Comparison of ENCODE assay signal across 15 cellular contexts in the genomic region with DNA sequence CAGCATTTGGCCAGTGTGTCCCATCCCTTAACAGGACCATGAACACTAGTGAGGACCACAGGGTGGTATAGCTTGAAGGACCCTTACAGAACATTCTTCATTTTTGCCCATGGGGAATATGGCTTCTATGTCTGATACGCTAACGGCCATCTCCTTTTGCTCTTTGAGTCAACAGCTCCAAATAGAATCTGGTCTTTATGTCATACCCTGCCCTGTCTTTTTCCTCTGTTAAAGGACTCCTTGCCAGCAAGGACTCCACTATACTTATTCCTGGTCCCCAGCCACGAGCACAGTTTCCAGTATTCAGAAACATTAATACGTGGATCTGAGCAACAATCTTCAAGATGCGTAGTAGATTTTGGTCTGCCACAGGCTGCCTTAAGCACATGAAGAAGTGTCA. TPM values are rescaled to one million over a fixed set of nuclear protein-coding genes. Genes with fewer than 3 reads are reported as not detected.
A peak's percentile ranks its signal among the peaks of the same experiment; 100 is the strongest.
DNase-seq lines count a peak whose midpoint lies in the region; ATAC-seq and TF ChIP-seq lines count a peak whose summit lies in the region.
"Had no signal": no experiment of that assay in that cellular context is flagged by ENCODE, and none has a peak within 500 bp of the region (broad histone marks: within the 10 kb centered on the region; RNA-seq: fewer than 3 reads in every experiment).

No MANE protein-coding gene starts in this region.

- H3K4me3 ChIP-seq in AG04450 (ENCODE audit: low read depth, low read length) (no peak overlapping the region), gastroesophageal sphincter (no peak overlapping the region), parathyroid adenoma (ENCODE audit: low read depth, low read length) (no peak overlapping the region), right lobe of liver (no peak overlapping the region)

- 0 out of 2 replicates have a peak overlapping the region, but pooled peaks have one; percentile 19 for H3K27ac Mint-ChIP-seq in WTC11

- H3K4me1 ChIP-seq in gastroesophageal sphincter (peaks cover 0 to 24% (median 8%) of the 10 kb centered on the region in 3 donors), parathyroid adenoma (peaks cover 35% of the 10 kb centered on the region), right lobe of liver (no peaks in the 10 kb centered on the region)

- ATAC-seq in WTC11 = no peak
- ATAC-seq in gastroesophageal sphincter = no peak
- no peak for ATAC-seq in GM19328 (IDR thresholded peaks at IDR 0.05; ENCODE audit: unreplicated experiment)
- ATAC-seq in GM18873 (IDR thresholded peaks at IDR 0.05; ENCODE audit: low FRiP score, unreplicated experiment) = no peak
- ATAC-seq in right lobe of liver = no peak

- H3K4me1 Mint-ChIP-seq in WTC11 = no peaks in the 10 kb centered on the region

- no peak overlapping the region for H3K4me2 ChIP-seq in parathyroid adenoma (ENCODE audit: low read length)

- TF ChIP-seq EP300 in gastroesophageal sphincter (IDR thresholded peaks at IDR 0.05) = no peak

- no peaks in the 10 kb centered on the region; the same call in 1 of the 2 replicates for H3K27me3 Mint-ChIP-seq in WTC11 (ENCODE audit: low read depth)

- peaks cover 14% of the 10 kb centered on the region for H3K36me3 Mint-ChIP-seq in WTC11

- peak overlapping the region; percentile 60 for H2AFZ ChIP-seq in parathyroid adenoma

- peaks cover 23% of the 10 kb centered on the region for H3K9me3 Mint-ChIP-seq in WTC11

- H3K9ac ChIP-seq in parathyroid adenoma = no peak overlapping the region

- POLR2A ChIA-PET in AG04450 (lab: Yijun Ruan, JAX) (interaction anchor here (2.2 kb wide), 1 partner anchor 22 kb away, joined by 9 read pairs; a partner anchor contains a TSS), WTC11 (lab: Charles Lee) (no interaction called here)

- H3K27me3 ChIP-seq in AG04450 (ENCODE audit: control insufficient read depth, insufficient read depth, low read length) = no peaks in the 10 kb centered on the region
- no peaks in the 10 kb centered on the region for H3K27me3 ChIP-seq in gastroesophageal sphincter
- no peaks in the 10 kb centered on the region for H3K27me3 ChIP-seq in parathyroid adenoma (ENCODE audit: control insufficient read depth, insufficient read depth, low read length)
- H3K27me3 ChIP-seq in right lobe of liver = no peaks in the 10 kb centered on the region

- H3K36me3 ChIP-seq in gastroesophageal sphincter = no peaks in the 10 kb centered on the region
- H3K36me3 ChIP-seq in parathyroid adenoma (ENCODE audit: control insufficient read depth, insufficient read depth, low read length) = peaks cover 2% of the 10 kb centered on the region
- no peaks in the 10 kb centered on the region for H3K36me3 ChIP-seq in right lobe of liver

- H3K79me2 ChIP-seq in parathyroid adenoma = no peaks in the 10 kb centered on the region

- CTCF ChIA-PET in AG04450 (lab: Charles Lee) (interaction anchor here (0.7 kb wide), 1 partner anchor 28 kb away, joined by 3 read pairs; no protein-coding TSS in a partner anchor), WTC11 (lab: Charles Lee) (interaction anchor here (0.8 to 1.7 kb wide), 2 partner anchors 28 to 36 kb away, joined by 3 to 11 read pairs; no protein-coding TSS in a partner anchor)

- H3K27ac ChIP-seq in AG04450 (ENCODE audit: low read depth, low read length) (peak overlapping the region; percentile 43), gastroesophageal sphincter (peak overlapping the region in 3 of 4 donors; percentile 64 to 70 (median 69)), parathyroid adenoma (peak overlapping the region; percentile 84), right lobe of liver (peak overlapping the region in 1 of 3 donors; percentile 11)

- TF ChIP-seq CTCF in AG04450 (IDR thresholded peaks at IDR 0.05; ENCODE audit: low read depth, low read length) = no peak
- no peak for TF ChIP-seq CTCF in WTC11 (IDR thresholded peaks at IDR 0.05)
- no peak for TF ChIP-seq CTCF in gastroesophageal sphincter (IDR thresholded peaks at IDR 0.05)
- no peak for TF ChIP-seq CTCF in parathyroid adenoma (IDR thresholded peaks at IDR 0.05)
- no peak for TF ChIP-seq CTCF in right lobe of liver (IDR thresholded peaks at IDR 0.05)

- TF ChIP-seq POLR2A in gastroesophageal sphincter (IDR thresholded peaks at IDR 0.05) = no peak
- no peak for TF ChIP-seq POLR2A in right lobe of liver (IDR thresholded peaks at IDR 0.05)

- WGBS in gastroesophageal sphincter (ENCODE audit: low coverage in 1 of 2), 2 donors = 70 to 88% methylated on average over 4 to 5 of the region's 5 CpGs
- WGBS in right lobe of liver (ENCODE audit: insufficient coverage, low coverage, low lambda C conversion rate, missing lambda C conversion rate) = 76% methylated on average over 5 of the region's 5 CpGs

- DNase-seq in AG04450 (ENCODE audit: low read depth, low spot score) (no peak), WTC11 (ENCODE audit: low spot score) (no peak), Kasumi-1 (lab: John Stamatoyannopoulos, UW) (no peak), right lobe of liver (no peak)
- DNase-seq: activated CD4-positive, CD25-positive, alpha-beta regulatory T cell treated with anti-CD3 and anti-CD28 coated beads, Interleukin-2, amount 50 U/mL, for 72 hours; immature natural killer cell; naive B cell; NCI-H1105; NCI-H446 treated with DMSO at 0.1 percent for 48 hours; OCI-M1; stimulated activated CD4-positive, alpha-beta T cell treated with anti-CD3 and anti-CD28 coated beads, Interleukin-12 subunit alpha, Interleukin-12 subunit beta, amount 100 ng/mL, for 4 hours had no signal

- intact Hi-C loops in right lobe of liver (cut with DNase I) = no loop called here

- no peak overlapping the region for H3K4me3 Mint-ChIP-seq in WTC11
- H3K4me3 Mint-ChIP-seq: immature natural killer cell, naive B cell had no signal

- H3K9me3 ChIP-seq in AG04450 (ENCODE audit: control insufficient read depth, insufficient read depth, low read length) (peaks cover 4% of the 10 kb centered on the region), gastroesophageal sphincter (peaks cover 0 to 13% (median 0%) of the 10 kb centered on the region in 3 donors), parathyroid adenoma (ENCODE audit: control insufficient read depth, low read length) (no peaks in the 10 kb centered on the region), right lobe of liver (peaks cover 0 to 3% (median 0%) of the 10 kb centered on the region in 4 donors)

TF ChIP-seq in WTC11, 78 proteins besides CTCF, POLR2A, EP300 and RAD21 (continues in another document):
- TF ChIP-seq, protein P1, sequence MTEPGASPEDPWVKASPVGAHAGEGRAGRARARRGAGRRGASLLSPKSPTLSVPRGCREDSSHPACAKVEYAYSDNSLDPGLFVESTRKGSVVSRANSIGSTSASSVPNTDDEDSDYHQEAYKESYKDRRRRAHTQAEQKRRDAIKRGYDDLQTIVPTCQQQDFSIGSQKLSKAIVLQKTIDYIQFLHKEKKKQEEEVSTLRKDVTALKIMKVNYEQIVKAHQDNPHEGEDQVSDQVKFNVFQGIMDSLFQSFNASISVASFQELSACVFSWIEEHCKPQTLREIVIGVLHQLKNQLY (CRISPR knock-in tag; IDR thresholded peaks at IDR 0.05) = no peak
- TF ChIP-seq SP1 (CRISPR knock-in tag; conservative IDR thresholded peaks at IDR 0.05) (no peak), GTF2I (CRISPR knock-in tag; conservative IDR thresholded peaks at IDR 0.05) (no peak), TP53 (CRISPR knock-in tag; IDR thresholded peaks at IDR 0.05) (no peak), ZNF671 (CRISPR knock-in tag; IDR thresholded peaks at IDR 0.05) (no peak)
- TF ChIP-seq, protein P2, sequence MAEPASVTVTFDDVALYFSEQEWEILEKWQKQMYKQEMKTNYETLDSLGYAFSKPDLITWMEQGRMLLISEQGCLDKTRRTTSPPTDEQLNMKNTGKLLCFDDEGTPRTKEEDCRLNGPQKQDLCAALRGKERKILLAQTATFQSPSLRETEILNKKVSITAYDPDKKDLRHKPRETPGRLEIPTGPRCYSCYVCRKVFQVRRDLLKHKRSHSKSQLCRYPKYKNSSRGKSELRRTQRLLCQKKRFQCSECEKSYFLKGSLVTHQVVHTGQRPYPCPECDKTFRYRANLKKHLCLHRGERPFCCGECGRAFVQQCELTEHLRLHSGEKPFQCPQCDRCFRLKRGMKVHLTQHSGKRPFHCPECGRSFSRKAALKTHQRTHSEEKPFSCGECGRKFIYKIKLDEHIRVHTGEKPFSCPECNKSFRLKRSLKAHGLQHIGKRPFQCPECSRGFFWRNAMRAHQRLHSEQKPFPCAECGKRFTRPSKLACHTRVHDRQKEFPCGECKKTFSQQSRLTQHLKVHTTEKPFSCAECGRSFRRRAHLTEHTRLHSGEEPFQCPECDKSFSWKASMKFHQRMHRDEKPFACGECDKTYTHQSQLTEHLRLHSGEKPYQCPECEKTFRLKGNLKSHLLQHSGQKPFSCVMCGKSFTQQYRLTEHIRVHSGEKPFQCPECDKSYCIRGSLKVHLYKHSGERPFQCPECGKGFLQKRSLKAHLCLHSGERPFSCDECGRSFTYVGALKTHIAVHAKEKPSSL (CRISPR knock-in tag; conservative IDR thresholded peaks at IDR 0.05) = no peak
- TF ChIP-seq, protein P3, sequence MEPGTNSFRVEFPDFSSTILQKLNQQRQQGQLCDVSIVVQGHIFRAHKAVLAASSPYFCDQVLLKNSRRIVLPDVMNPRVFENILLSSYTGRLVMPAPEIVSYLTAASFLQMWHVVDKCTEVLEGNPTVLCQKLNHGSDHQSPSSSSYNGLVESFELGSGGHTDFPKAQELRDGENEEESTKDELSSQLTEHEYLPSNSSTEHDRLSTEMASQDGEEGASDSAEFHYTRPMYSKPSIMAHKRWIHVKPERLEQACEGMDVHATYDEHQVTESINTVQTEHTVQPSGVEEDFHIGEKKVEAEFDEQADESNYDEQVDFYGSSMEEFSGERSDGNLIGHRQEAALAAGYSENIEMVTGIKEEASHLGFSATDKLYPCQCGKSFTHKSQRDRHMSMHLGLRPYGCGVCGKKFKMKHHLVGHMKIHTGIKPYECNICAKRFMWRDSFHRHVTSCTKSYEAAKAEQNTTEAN (CRISPR knock-in tag; IDR thresholded peaks at IDR 0.05) = no peak

RNA-seq across cellular contexts. Expression of a gene that starts 22.5 kb away (rescaled TPM):
- 17.7 and 22.4 TPM in 2 replicates for polyA plus RNA-seq in AG04450 (2011; rRNA removed)
- 7.1 and 8.9 TPM in 2 replicates for polyA minus RNA-seq in AG04450 (2011; rRNA and poly(A)+ RNA removed)
- total RNA-seq in WTC11 (2021) (14.8 to 21.1 TPM (median 16.9 TPM) in 3 replicates), gastroesophageal sphincter (10 to 100 TPM; 24.8 to 79.0 (median 45.4) TPM), right lobe of liver (10 to 100 TPM in 5 of 6 experiments, 1 to 10 TPM in 1; 7.2 to 44.6 (median 25.2) TPM)

RNA-seq across cellular contexts. Expression of a gene that starts 53.9 kb away (rescaled TPM):
- polyA plus RNA-seq in AG04450 (2011; rRNA removed) = 28.0 and 35.2 TPM in 2 replicates
- polyA minus RNA-seq in AG04450 (2011; rRNA and poly(A)+ RNA removed) = 24.0 and 33.9 TPM in 2 replicates
- total RNA-seq in WTC11 (2021) = 33.8 to 36.3 TPM (median 36.2 TPM) in 3 replicates
- total RNA-seq in gastroesophageal sphincter = 10 to 100 TPM; 48.1 to 66.1 (median 57.1) TPM
- 10 to 100 TPM; 15.8 to 36.8 (median 20.7) TPM for total RNA-seq in right lobe of liver
